In the genomic region with DNA sequence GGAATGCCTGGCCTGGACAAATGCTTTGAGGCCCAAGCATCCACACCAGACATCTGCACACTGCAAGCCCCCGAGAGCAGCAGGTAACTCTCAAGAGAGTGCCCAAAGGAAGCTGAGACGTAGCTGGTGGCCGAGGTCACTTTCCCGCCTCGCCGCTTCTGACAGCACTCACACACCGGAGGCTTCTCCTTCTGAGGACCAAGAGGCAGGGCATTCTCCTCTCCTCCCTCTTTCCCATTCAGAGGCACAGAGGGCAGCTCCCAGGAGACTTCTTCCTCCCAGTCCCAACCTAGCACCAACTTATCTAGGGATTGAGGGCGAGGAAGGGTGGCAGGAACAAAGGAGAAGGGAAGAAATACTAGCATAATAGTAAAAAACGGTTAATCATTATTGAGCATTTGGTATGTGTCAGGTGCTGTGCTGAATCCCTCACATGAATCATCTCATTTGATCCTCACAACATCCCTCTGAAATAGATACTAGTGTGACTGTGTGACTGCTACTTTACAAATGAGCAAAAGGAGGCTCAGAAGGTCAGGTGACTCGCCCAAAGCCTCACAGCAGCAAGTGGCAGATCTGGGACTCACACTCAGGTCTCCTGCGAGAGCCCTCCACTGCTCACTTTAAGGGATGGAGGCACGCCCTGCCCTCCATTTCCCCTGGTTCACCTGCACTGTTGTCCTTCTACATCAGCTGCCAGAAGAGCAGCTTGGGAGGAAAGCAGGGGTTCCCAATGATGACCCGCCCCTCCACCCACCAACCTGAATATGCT, we compare ENCODE assay signal across 7 cellular contexts. TPM values are rescaled to one million over a fixed set of nuclear protein-coding genes. Genes with fewer than 3 reads are reported as not detected.
DNase-seq lines count a peak whose midpoint lies in the region; ATAC-seq and TF ChIP-seq lines count a peak whose summit lies in the region.

No MANE protein-coding gene starts in this region.

- H3K27ac ChIP-seq in esophagus squamous epithelium (peak overlapping the region; percentile 64 to 89 (median 78)), brain microvascular endothelial cell (no peak overlapping the region), A673 (ENCODE audit: low read depth, low read length, poor library complexity, severe bottlenecking) (no peak overlapping the region)

- POLR2A ChIA-PET in A673 (lab: Charles Lee; ENCODE audit: low non-redundant PET): no interaction called here

- 58 to 69% methylated on average over 9 to 12 of the region's 13 CpGs for WGBS in esophagus squamous epithelium, 2 donors

- peaks cover 21 to 61% (median 38%) of the 10 kb centered on the region in 3 donors for H3K4me1 ChIP-seq in esophagus squamous epithelium
- peaks cover 21% of the 10 kb centered on the region for H3K4me1 ChIP-seq in A673 (ENCODE audit: insufficient read depth, low read length, poor library complexity, severe bottlenecking)

- BruUV-seq in A673 (replicated peaks; lab: Mats Ljungman, UMichigan): no TSS peak

- H3K9me3 ChIP-seq in esophagus squamous epithelium (no peaks in the 10 kb centered on the region), A673 (ENCODE audit: low read depth, low read length, poor library complexity, severe bottlenecking) (no peaks in the 10 kb centered on the region)

- in situ Hi-C loops in brain microvascular endothelial cell (cut with HindIII; ENCODE audit: low pct_ligation_motif_present, low sequenced_read_pairs): no loop called here

- H3K27me3 ChIP-seq in esophagus squamous epithelium (no peaks in the 10 kb centered on the region), brain microvascular endothelial cell (replicated peaks) (no peaks in the 10 kb centered on the region), A673 (replicated peaks; ENCODE audit: insufficient read depth, low read depth, low read length, poor library complexity) (no peaks in the 10 kb centered on the region)

- H3K36me3 ChIP-seq in esophagus squamous epithelium (peaks cover 0 to 21% (median 0%) of the 10 kb centered on the region in 3 donors), brain microvascular endothelial cell (replicated peaks) (no peaks in the 10 kb centered on the region), A673 (ENCODE audit: insufficient read depth, low read length, poor library complexity, severe bottlenecking) (no peaks in the 10 kb centered on the region)

- peak overlapping the region in 3 of 4 donors; percentile 36 to 56 (median 44) for H3K4me3 ChIP-seq in esophagus squamous epithelium
- no peak overlapping the region for H3K4me3 ChIP-seq in brain microvascular endothelial cell (ENCODE audit: low read depth, low read length)
- H3K4me3 ChIP-seq in A673 (ENCODE audit: low read depth, low read length, poor library complexity, severe bottlenecking): no peak overlapping the region

- peak; percentile 42 for DNase-seq in activated CD4-positive, CD25-positive, alpha-beta regulatory T cell treated with anti-CD3 and anti-CD28 coated beads, Interleukin-2, amount 50 U/mL, for 16 hours (ENCODE audit: low read depth, low spot score)
- DNase-seq in esophagus squamous epithelium (lab: John Stamatoyannopoulos, UW) (no peak), brain microvascular endothelial cell (no peak), OCI-M2 (lab: John Stamatoyannopoulos, UW; ENCODE audit: unreplicated experiment) (no peak), A673 (ENCODE audit: low spot score) (no peak)
- DNase-seq in stimulated activated CD8-positive, alpha-beta memory T cell treated with anti-CD3 and anti-CD28 coated beads, Interleukin-7, amount 100 ng/mL, for 4 hours (ENCODE audit: low read depth in 2 of 2): peak; percentile 26 to 33

- CTCF ChIA-PET in A673 (lab: Charles Lee): interaction anchor here (1.0 kb wide), 1 partner anchor 9 kb away, joined by 3 read pairs; no protein-coding TSS in a partner anchor

- intact Hi-C loops in esophagus squamous epithelium (cut with DNase I): no loop called here
- intact Hi-C loops in A673 (cut with micrococcal nuclease; ENCODE audit: unreplicated experiment): no loop called here

- peak; percentile 32 for ATAC-seq in GM21723 (IDR thresholded peaks at IDR 0.05; ENCODE audit: unreplicated experiment)

- no peak for TF ChIP-seq CTCF in esophagus squamous epithelium (IDR thresholded peaks at IDR 0.05)
- no peak for TF ChIP-seq CTCF in brain microvascular endothelial cell (IDR thresholded peaks at IDR 0.05; ENCODE audit: low read depth, low read length, missing control alignments)
- no peak for TF ChIP-seq CTCF in A673 (conservative IDR thresholded peaks at IDR 0.05; ENCODE audit: low read depth, low read length)

- no peak for TF ChIP-seq POLR2A in esophagus squamous epithelium (IDR thresholded peaks at IDR 0.05)

RNA-seq across cellular contexts. Expression of gene MYO18A, which starts 41.8 kb away (rescaled TPM):
- 10 to 100 TPM; 44.0 to 74.9 (median 68.5) TPM for total RNA-seq in esophagus squamous epithelium
- total RNA-seq in A673 (2021): 26.6 and 36.6 TPM in 2 replicates

Comparison
In these comparisons a context has a peak if more than half of its experiments do, and no peak if none do; other contexts are left out.
1. DNase-seq: peak in activated CD4-positive, CD25-positive, alpha-beta regulatory T cell treated with anti-CD3 and anti-CD28 coated beads, Interleukin-2, amount 50 U/mL, for 16 hours (single experiment) and stimulated activated CD8-positive, alpha-beta memory T cell treated with anti-CD3 and anti-CD28 coated beads, Interleukin-7, amount 100 ng/mL, for 4 hours (2 of 2); none in esophagus squamous epithelium (single experiment), brain microvascular endothelial cell (single experiment), OCI-M2 (single experiment) and A673 (single experiment).
2. H3K27ac ChIP-seq: peak in esophagus squamous epithelium (4 of 4); none in brain microvascular endothelial cell (single experiment) and A673 (single experiment).
3. H3K4me3 ChIP-seq: peak in esophagus squamous epithelium (3 of 4); none in brain microvascular endothelial cell (single experiment) and A673 (single experiment).